ENCODE assay signal across 9 cellular contexts in the genomic region with DNA sequence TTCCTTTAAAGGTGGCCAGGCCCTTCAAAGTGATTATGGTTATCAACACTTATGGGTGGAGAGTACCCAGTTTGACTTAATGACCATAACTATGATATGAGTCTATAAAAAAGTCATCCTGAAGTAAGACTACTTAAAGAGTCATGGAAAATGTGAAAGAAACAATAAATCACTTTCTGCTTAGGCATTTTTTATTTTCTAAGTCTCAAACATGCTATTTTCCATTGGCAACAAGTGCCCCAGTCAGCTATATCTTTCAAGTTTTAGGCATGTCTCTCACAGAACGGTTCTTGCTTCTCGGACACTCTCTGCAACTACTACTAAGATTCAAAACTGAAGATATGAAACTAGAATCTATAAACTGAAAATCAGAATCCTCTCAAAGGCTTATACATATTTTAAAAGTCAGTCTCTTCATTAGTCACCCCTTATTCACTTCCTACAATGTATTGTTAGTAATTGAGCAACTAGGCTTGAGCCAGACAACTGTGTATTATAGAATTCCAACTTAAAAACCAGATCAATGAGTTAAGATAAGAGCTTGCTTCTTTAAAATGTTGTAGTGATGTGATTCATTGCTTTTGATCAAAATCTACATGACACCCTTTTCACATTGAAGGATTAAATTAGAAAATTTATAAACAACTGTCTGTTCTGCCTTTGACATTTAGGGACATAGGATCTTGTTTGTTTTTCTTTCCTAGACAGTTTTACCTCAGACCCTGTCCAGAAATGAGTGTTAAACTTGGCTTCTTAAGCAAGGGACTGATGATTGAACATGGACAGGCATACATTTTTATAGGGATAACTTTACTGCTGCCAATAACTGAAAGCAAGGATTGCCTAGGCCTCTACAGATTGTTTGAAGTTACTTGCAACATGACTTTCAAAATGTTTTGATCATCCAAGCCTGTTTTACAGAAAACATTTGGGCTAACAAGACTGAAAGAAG. TPM values are rescaled to one million over a fixed set of nuclear protein-coding genes. Genes with fewer than 3 reads are reported as not detected.
DNase-seq lines count a peak whose midpoint lies in the region; ATAC-seq, FAIRE-seq and TF ChIP-seq lines count a peak whose summit lies in the region.
"Had no signal": no experiment of that assay in that cellular context is flagged by ENCODE, and none has a peak within 500 bp of the region (broad histone marks: within the 10 kb centered on the region; RNA-seq: fewer than 3 reads in every experiment).

No MANE protein-coding gene starts in this region.

- H3K27ac Mint-ChIP-seq in CD8-positive, alpha-beta T cell, result peak overlapping the region; percentile 33
- H3K27ac Mint-ChIP-seq in activated T-helper 2 cell treated with anti-CD3 and anti-CD28 coated beads, Interferon-gamma antibody, Interleukin-2, Interleukin-4, amounts not matched to agents 10 μg/mL and 5 μg/mL and 100 μg/mL, durations not matched to agents 14 hours and 24 hours and 36 hours, result peak overlapping the region; percentile 67

- H3K9me3 ChIP-seq in CD8-positive, alpha-beta T cell (ENCODE audit: low read length), result no peaks in the 10 kb centered on the region
- no peaks in the 10 kb centered on the region for H3K9me3 ChIP-seq in muscle layer of duodenum (ENCODE audit: control insufficient read depth in 1 of 2, low read length in 2 of 2)
- H3K9me3 ChIP-seq: SJSA1 had no signal

- peaks cover 30% of the 10 kb centered on the region for H3K4me1 ChIP-seq in CD8-positive, alpha-beta T cell (ENCODE audit: insufficient read depth, low read length)
- peaks cover 8 to 35% of the 10 kb centered on the region in 2 donors for H3K4me1 ChIP-seq in muscle layer of duodenum (ENCODE audit: control insufficient read depth in 1 of 2, insufficient read depth in 2 of 2, low read length in 2 of 2)

- intact Hi-C loops in CD8-positive, alpha-beta T cell (cut with DNase I, micrococcal nuclease), result loop anchor here (5.0 to 10.0 kb wide), 5 partner anchors 57 to 1133 kb away; a partner anchor contains a TSS
- intact Hi-C loops in activated T-helper 2 cell treated with anti-CD3 and anti-CD28 coated beads, Interferon-gamma antibody, Interleukin-2, Interleukin-4, amounts not matched to agents 10 μg/mL and 5 μg/mL and 100 μg/mL, durations not matched to agents 14 hours and 24 hours and 36 hours (cut with micrococcal nuclease), result loop anchor here (1.0 to 10.0 kb wide), 7 partner anchors 12 to 1415 kb away; no protein-coding TSS in a partner anchor

- peaks cover 58% of the 10 kb centered on the region for H3K4me1 Mint-ChIP-seq in CD8-positive, alpha-beta T cell (ENCODE audit: low read depth)
- peaks cover 60% of the 10 kb centered on the region for H3K4me1 Mint-ChIP-seq in activated T-helper 2 cell treated with anti-CD3 and anti-CD28 coated beads, Interferon-gamma antibody, Interleukin-2, Interleukin-4, amounts not matched to agents 10 μg/mL and 5 μg/mL and 100 μg/mL, durations not matched to agents 14 hours and 24 hours and 36 hours (ENCODE audit: low read depth)

- H3K27me3 ChIP-seq in CD8-positive, alpha-beta T cell (ENCODE audit: insufficient read depth, low read length), result no peaks in the 10 kb centered on the region
- no peaks in the 10 kb centered on the region for H3K27me3 ChIP-seq in muscle layer of duodenum (ENCODE audit: low read depth, low read length)
- H3K27me3 ChIP-seq: SJSA1 had no signal

- no peak for ATAC-seq in CD8-positive, alpha-beta T cell

- H3K4me3 Mint-ChIP-seq in CD8-positive, alpha-beta T cell, result no peak overlapping the region
- H3K4me3 Mint-ChIP-seq in activated T-helper 2 cell treated with anti-CD3 and anti-CD28 coated beads, Interferon-gamma antibody, Interleukin-2, Interleukin-4, amounts not matched to agents 10 μg/mL and 5 μg/mL and 100 μg/mL, durations not matched to agents 14 hours and 24 hours and 36 hours (ENCODE audit: low read depth), result no peak overlapping the region

- DNase-seq in CD8-positive, alpha-beta T cell, result no peak
- DNase-seq in H54 (ENCODE audit: insufficient read length, low spot score) (no peak), HTR-8/SVneo (ENCODE audit: insufficient read length, low spot score) (no peak), DMS114 treated with DMSO at 0.1 percent for 48 hours (lab: John Stamatoyannopoulos, UW; ENCODE audit: unreplicated experiment) (no peak), OCI-M2 (lab: John Stamatoyannopoulos, UW; ENCODE audit: unreplicated experiment) (no peak), activated gamma-delta T cell treated with Interleukin-2 at 50 U/mL for 16 hours (no peak)
- no peak for DNase-seq in activated T-helper 2 cell treated with anti-CD3 and anti-CD28 coated beads, Interferon-gamma antibody, Interleukin-2, Interleukin-4, amounts not matched to agents 10 μg/mL and 5 μg/mL and 100 μg/mL, durations not matched to agents 14 hours and 24 hours and 36 hours (ENCODE audit: low spot score)

- H3K36me3 ChIP-seq in CD8-positive, alpha-beta T cell (ENCODE audit: insufficient read depth, low read length), result no peaks in the 10 kb centered on the region
- H3K36me3 ChIP-seq in muscle layer of duodenum (ENCODE audit: control insufficient read depth in 1 of 2, insufficient read depth in 2 of 2, low read length in 2 of 2), result peaks cover 9 to 17% of the 10 kb centered on the region in 2 donors

- H3K36me3 Mint-ChIP-seq in CD8-positive, alpha-beta T cell, result peaks cover 36% of the 10 kb centered on the region
- peaks cover 48% of the 10 kb centered on the region for H3K36me3 Mint-ChIP-seq in activated T-helper 2 cell treated with anti-CD3 and anti-CD28 coated beads, Interferon-gamma antibody, Interleukin-2, Interleukin-4, amounts not matched to agents 10 μg/mL and 5 μg/mL and 100 μg/mL, durations not matched to agents 14 hours and 24 hours and 36 hours (ENCODE audit: low read depth)

- CTCF ChIA-PET in CD8-positive, alpha-beta T cell (lab: Charles Lee), result interaction anchor here (0.8 kb wide), 1 partner anchor 132 kb away, joined by 4 read pairs; no protein-coding TSS in a partner anchor

- H3K9me3 Mint-ChIP-seq in CD8-positive, alpha-beta T cell, result no peaks in the 10 kb centered on the region
- H3K9me3 Mint-ChIP-seq in activated T-helper 2 cell treated with anti-CD3 and anti-CD28 coated beads, Interferon-gamma antibody, Interleukin-2, Interleukin-4, amounts not matched to agents 10 μg/mL and 5 μg/mL and 100 μg/mL, durations not matched to agents 14 hours and 24 hours and 36 hours, result no peaks in the 10 kb centered on the region

- TF ChIP-seq CTCF in CD8-positive, alpha-beta T cell (IDR thresholded peaks at IDR 0.05), result no peak

- TF ChIP-seq POLR2A in H54 (IDR thresholded peaks at IDR 0.05; ENCODE audit: low read depth, low read length), result no peak

- no peak overlapping the region for H3K27ac ChIP-seq in CD8-positive, alpha-beta T cell (ENCODE audit: low read depth, low read length)
- peak overlapping the region; percentile 90 for H3K27ac ChIP-seq in muscle layer of duodenum (ENCODE audit: low read length)
- H3K27ac ChIP-seq: SJSA1 had no signal

- FAIRE-seq in H54 (lab: Jason Lieb, UNC), result peak; percentile 11
- no peak for FAIRE-seq in HTR-8/SVneo (lab: Jason Lieb, UNC)

- POLR2A ChIA-PET in CD8-positive, alpha-beta T cell (lab: Charles Lee), result no interaction called here

- no peaks in the 10 kb centered on the region for H3K27me3 Mint-ChIP-seq in CD8-positive, alpha-beta T cell (ENCODE audit: low read depth)
- peaks cover 2% of the 10 kb centered on the region for H3K27me3 Mint-ChIP-seq in activated T-helper 2 cell treated with anti-CD3 and anti-CD28 coated beads, Interferon-gamma antibody, Interleukin-2, Interleukin-4, amounts not matched to agents 10 μg/mL and 5 μg/mL and 100 μg/mL, durations not matched to agents 14 hours and 24 hours and 36 hours (ENCODE audit: low read depth)

- no peak overlapping the region for H3K4me3 ChIP-seq in CD8-positive, alpha-beta T cell (ENCODE audit: low read depth, low read length)
- peak overlapping the region; percentile 80 to 98 for H3K4me3 ChIP-seq in muscle layer of duodenum (ENCODE audit: low read depth in 1 of 2, low read length in 2 of 2)

RNA-seq across cellular contexts. Expression of a gene that starts 2.9 kb away (rescaled TPM):
- total RNA-seq in CD8-positive, alpha-beta T cell, result 1 to 10 TPM; 6.9 to 8.6 TPM
- 3.2 and 3.6 TPM in 2 replicates for total RNA-seq in activated T-helper 2 cell treated with anti-CD3 and anti-CD28 coated beads, Interferon-gamma antibody, Interleukin-2, Interleukin-4, amounts not matched to agents 10 μg/mL and 5 μg/mL and 100 μg/mL, durations not matched to agents 14 hours and 24 hours and 36 hours
